Comparison of ENCODE assay signal across 1 cellular context in the genomic region with DNA sequence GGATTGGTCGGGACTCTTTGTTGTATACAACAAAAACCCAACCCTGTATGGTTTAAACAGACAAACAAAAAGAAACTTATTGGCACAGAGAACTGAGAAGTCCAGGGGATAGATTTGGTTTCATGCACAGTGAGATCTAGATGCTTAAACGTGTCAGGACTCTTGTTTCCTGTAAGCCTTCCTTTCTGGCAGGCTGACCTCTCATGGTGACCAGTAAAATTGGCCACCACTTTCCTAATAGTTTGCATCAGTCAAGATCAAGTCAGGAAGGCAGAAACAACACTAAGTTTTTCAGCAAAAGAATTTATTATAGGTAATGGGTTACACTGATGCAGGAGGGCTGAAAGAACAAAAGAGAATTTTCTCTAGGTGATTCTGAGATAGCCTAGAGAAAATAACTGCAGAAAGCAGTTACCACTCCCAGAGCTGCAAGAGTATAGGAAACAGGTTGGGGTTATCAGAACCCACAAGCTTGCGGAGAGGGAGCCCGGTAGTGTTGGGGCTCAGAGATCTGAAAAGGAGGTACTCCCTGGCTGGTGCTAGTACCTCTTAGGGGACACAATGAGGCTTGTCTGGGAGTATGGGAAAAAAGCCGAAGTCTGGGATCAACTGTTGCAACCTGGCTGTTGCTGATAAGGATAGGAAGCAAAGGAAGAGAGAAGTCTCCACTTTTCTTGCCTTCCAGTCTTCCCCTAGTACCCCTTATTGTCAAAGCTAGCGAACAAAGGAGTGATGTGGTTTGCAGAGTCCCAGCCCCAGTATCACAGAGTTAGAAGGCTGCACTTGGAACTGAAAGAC.
TF ChIP-seq lines count a peak whose summit lies in the region.

No MANE protein-coding gene starts in this region.

TF ChIP-seq in K562, 482 proteins besides CTCF, POLR2A, EP300 and RAD21 (continued from another document and continues in another):
- TF ChIP-seq, protein P1, sequence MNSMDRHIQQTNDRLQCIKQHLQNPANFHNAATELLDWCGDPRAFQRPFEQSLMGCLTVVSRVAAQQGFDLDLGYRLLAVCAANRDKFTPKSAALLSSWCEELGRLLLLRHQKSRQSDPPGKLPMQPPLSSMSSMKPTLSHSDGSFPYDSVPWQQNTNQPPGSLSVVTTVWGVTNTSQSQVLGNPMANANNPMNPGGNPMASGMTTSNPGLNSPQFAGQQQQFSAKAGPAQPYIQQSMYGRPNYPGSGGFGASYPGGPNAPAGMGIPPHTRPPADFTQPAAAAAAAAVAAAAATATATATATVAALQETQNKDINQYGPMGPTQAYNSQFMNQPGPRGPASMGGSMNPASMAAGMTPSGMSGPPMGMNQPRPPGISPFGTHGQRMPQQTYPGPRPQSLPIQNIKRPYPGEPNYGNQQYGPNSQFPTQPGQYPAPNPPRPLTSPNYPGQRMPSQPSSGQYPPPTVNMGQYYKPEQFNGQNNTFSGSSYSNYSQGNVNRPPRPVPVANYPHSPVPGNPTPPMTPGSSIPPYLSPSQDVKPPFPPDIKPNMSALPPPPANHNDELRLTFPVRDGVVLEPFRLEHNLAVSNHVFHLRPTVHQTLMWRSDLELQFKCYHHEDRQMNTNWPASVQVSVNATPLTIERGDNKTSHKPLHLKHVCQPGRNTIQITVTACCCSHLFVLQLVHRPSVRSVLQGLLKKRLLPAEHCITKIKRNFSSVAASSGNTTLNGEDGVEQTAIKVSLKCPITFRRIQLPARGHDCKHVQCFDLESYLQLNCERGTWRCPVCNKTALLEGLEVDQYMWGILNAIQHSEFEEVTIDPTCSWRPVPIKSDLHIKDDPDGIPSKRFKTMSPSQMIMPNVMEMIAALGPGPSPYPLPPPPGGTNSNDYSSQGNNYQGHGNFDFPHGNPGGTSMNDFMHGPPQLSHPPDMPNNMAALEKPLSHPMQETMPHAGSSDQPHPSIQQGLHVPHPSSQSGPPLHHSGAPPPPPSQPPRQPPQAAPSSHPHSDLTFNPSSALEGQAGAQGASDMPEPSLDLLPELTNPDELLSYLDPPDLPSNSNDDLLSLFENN (IDR thresholded peaks at IDR 0.05; ENCODE audit: low read depth in 2 of 2, low read length in 2 of 2) = peak in 1 of 2 experiments; percentile 47; a peak in 1 of 4 replicates
- TF ChIP-seq SRSF1 (IDR thresholded peaks at IDR 0.05; ENCODE audit: low read depth, low read length) = no peak
- peak; percentile 59; the same call in 1 of the 2 replicates for TF ChIP-seq EHMT2 (IDR thresholded peaks at IDR 0.05)
- TF ChIP-seq ZNF436 (CRISPR knock-in tag; IDR thresholded peaks at IDR 0.05) = no peak
- TF ChIP-seq ZNF41 (CRISPR knock-in tag; conservative IDR thresholded peaks at IDR 0.05) = no peak
- TF ChIP-seq, protein P2, sequence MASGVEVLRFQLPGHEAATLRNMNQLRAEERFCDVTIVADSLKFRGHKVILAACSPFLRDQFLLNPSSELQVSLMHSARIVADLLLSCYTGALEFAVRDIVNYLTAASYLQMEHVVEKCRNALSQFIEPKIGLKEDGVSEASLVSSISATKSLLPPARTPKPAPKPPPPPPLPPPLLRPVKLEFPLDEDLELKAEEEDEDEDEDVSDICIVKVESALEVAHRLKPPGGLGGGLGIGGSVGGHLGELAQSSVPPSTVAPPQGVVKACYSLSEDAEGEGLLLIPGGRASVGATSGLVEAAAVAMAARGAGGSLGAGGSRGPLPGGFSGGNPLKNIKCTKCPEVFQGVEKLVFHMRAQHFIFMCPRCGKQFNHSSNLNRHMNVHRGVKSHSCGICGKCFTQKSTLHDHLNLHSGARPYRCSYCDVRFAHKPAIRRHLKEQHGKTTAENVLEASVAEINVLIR (CRISPR knock-in tag; IDR thresholded peaks at IDR 0.05) = no peak
- no peak for TF ChIP-seq THRB (CRISPR knock-in tag; conservative IDR thresholded peaks at IDR 0.05)
- TF ChIP-seq ZKSCAN8 (CRISPR knock-in tag; IDR thresholded peaks at IDR 0.05) = 0 out of 2 replicates have a peak, but pooled peaks have one; percentile 29
- no peak for TF ChIP-seq ZNF274 (IDR thresholded peaks at IDR 0.05; ENCODE audit: borderline replicate concordance, low read depth, low read length)
- TF ChIP-seq ZNF444 (CRISPR knock-in tag; IDR thresholded peaks at IDR 0.05) = no peak
- no peak for TF ChIP-seq BACH1 (tag; IDR thresholded peaks at IDR 0.05)
- no peak for TF ChIP-seq PTRF (tag; IDR thresholded peaks at IDR 0.05)
- no peak for TF ChIP-seq BDP1 (IDR thresholded peaks at IDR 0.05; ENCODE audit: insufficient read depth, insufficient read length)
- TF ChIP-seq SAP30 (IDR thresholded peaks at IDR 0.05; ENCODE audit: borderline replicate concordance, insufficient read depth, low read depth, low read length, poor library complexity, severe bottlenecking) = no peak
- peak; percentile 74 for TF ChIP-seq SMARCC2 (IDR thresholded peaks at IDR 0.05; ENCODE audit: low read depth)
- no peak for TF ChIP-seq TBP (optimal IDR thresholded peaks at IDR 0.05; ENCODE audit: low read depth, low read length)
- no peak for TF ChIP-seq TAF15 (IDR thresholded peaks at IDR 0.05; ENCODE audit: low read depth, low read length)
- TF ChIP-seq KAT2B (IDR thresholded peaks at IDR 0.05; ENCODE audit: low read depth, low read length) = no peak
- TF ChIP-seq AFF4 (CRISPR knock-in tag; IDR thresholded peaks at IDR 0.05) = no peak
- no peak for TF ChIP-seq TGIF2 (CRISPR knock-in tag; IDR thresholded peaks at IDR 0.05)
- no peak for TF ChIP-seq MAFG (tag; conservative IDR thresholded peaks at IDR 0.05)
- no peak for TF ChIP-seq HINFP (tag; conservative IDR thresholded peaks at IDR 0.05; ENCODE audit: low read depth)
- TF ChIP-seq SP1 (CRISPR knock-in tag; IDR thresholded peaks at IDR 0.05) = peak; percentile 13; the same call in 1 of the 2 replicates
- no peak for TF ChIP-seq NR3C1 (CRISPR knock-in tag; IDR thresholded peaks at IDR 0.05)
- no peak for TF ChIP-seq PTTG1 (tag; IDR thresholded peaks at IDR 0.05; ENCODE audit: low read depth)
- TF ChIP-seq ZNF316 (IDR thresholded peaks at IDR 0.05) = no peak
- TF ChIP-seq, protein P3, sequence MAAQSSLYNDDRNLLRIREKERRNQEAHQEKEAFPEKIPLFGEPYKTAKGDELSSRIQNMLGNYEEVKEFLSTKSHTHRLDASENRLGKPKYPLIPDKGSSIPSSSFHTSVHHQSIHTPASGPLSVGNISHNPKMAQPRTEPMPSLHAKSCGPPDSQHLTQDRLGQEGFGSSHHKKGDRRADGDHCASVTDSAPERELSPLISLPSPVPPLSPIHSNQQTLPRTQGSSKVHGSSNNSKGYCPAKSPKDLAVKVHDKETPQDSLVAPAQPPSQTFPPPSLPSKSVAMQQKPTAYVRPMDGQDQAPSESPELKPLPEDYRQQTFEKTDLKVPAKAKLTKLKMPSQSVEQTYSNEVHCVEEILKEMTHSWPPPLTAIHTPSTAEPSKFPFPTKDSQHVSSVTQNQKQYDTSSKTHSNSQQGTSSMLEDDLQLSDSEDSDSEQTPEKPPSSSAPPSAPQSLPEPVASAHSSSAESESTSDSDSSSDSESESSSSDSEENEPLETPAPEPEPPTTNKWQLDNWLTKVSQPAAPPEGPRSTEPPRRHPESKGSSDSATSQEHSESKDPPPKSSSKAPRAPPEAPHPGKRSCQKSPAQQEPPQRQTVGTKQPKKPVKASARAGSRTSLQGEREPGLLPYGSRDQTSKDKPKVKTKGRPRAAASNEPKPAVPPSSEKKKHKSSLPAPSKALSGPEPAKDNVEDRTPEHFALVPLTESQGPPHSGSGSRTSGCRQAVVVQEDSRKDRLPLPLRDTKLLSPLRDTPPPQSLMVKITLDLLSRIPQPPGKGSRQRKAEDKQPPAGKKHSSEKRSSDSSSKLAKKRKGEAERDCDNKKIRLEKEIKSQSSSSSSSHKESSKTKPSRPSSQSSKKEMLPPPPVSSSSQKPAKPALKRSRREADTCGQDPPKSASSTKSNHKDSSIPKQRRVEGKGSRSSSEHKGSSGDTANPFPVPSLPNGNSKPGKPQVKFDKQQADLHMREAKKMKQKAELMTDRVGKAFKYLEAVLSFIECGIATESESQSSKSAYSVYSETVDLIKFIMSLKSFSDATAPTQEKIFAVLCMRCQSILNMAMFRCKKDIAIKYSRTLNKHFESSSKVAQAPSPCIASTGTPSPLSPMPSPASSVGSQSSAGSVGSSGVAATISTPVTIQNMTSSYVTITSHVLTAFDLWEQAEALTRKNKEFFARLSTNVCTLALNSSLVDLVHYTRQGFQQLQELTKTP (IDR thresholded peaks at IDR 0.05; ENCODE audit: low read depth in 1 of 2, partially characterized antibody in 2 of 2) = peak in 1 of 2 experiments; percentile 47
- TF ChIP-seq ZNF696 (CRISPR knock-in tag; conservative IDR thresholded peaks at IDR 0.05) = no peak
- no peak for TF ChIP-seq PRMT5 (CRISPR knock-in tag; IDR thresholded peaks at IDR 0.05)
- TF ChIP-seq POLR3A (IDR thresholded peaks at IDR 0.05; ENCODE audit: borderline replicate concordance, extremely low read depth, insufficient read depth, insufficient read length) = no peak
- TF ChIP-seq ZFX (CRISPR knock-in tag; IDR thresholded peaks at IDR 0.05) = no peak
- no peak for TF ChIP-seq THAP12 (CRISPR knock-in tag; IDR thresholded peaks at IDR 0.05)
- TF ChIP-seq, protein P4, sequence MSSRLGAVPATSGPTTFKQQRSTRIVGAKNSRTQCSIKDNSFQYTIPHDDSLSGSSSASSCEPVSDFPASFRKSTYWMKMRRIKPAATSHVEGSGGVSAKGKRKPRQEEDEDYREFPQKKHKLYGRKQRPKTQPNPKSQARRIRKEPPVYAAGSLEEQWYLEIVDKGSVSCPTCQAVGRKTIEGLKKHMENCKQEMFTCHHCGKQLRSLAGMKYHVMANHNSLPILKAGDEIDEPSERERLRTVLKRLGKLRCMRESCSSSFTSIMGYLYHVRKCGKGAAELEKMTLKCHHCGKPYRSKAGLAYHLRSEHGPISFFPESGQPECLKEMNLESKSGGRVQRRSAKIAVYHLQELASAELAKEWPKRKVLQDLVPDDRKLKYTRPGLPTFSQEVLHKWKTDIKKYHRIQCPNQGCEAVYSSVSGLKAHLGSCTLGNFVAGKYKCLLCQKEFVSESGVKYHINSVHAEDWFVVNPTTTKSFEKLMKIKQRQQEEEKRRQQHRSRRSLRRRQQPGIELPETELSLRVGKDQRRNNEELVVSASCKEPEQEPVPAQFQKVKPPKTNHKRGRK (tag; IDR thresholded peaks at IDR 0.05) = no peak
